In the genomic region with DNA sequence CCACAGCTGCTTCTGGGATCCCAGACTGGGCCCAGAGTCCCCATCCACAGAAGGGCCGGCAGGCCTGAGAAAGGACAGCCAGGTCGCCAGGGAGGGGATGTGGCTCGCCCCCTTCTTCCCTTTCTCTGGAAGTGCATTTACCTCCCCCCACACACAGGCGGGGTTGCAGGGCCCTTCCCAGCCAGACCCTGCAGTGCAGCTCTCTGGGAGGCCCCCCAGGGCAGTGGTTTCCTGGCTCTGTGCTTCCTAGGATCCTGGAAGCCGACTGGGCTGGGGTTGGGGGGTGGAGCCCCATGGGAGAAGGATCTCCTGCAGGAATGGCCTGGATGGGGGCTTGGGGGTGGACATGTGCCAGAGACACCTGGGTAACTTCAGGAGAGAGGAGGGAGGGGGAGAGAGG, we compare ENCODE assay signal across 14 cellular contexts. TPM values are rescaled to one million over a fixed set of nuclear protein-coding genes. Genes with fewer than 3 reads are reported as not detected.
DNase-seq lines count a peak whose midpoint lies in the region; ATAC-seq and TF ChIP-seq lines count a peak whose summit lies in the region.
"Had no signal": no experiment of that assay in that cellular context is flagged by ENCODE, and none has a peak within 500 bp of the region (broad histone marks: within the 10 kb centered on the region; RNA-seq: fewer than 3 reads in every experiment).

No MANE protein-coding gene starts in this region.

- H3K9ac ChIP-seq in colonic mucosa (ENCODE audit: low read depth in 2 of 2, low read length in 2 of 2) (peak overlapping the region in 1 of 2 donors; percentile 35), smooth muscle cell (ENCODE audit: low read depth) (no peak overlapping the region)
- H3K9ac ChIP-seq: BLaER1 treated with 17β-estradiol and CSF1 and Interleukin-3, amounts not matched to agents 10 nM and 100 nM had no signal

- H3K27me3 ChIP-seq in colonic mucosa: peaks cover 42% of the 10 kb centered on the region
- H3K27me3 ChIP-seq in smooth muscle cell (ENCODE audit: low read depth): no peaks in the 10 kb centered on the region
- H3K27me3 ChIP-seq in effector memory CD4-positive, alpha-beta T cell (replicated peaks; ENCODE audit: control insufficient read depth, insufficient read depth, low read length, poor library complexity, severe bottlenecking): peaks cover 29% of the 10 kb centered on the region

- TF ChIP-seq CTCF in colonic mucosa (IDR thresholded peaks at IDR 0.05) (no peak), smooth muscle cell (IDR thresholded peaks at IDR 0.05; ENCODE audit: borderline replicate concordance, insufficient read depth, poor library complexity, severe bottlenecking) (no peak), GM13976 (IDR thresholded peaks at IDR 0.05; ENCODE audit: borderline replicate concordance, control extremely low read depth, extremely low read depth, insufficient read depth, missing control alignments) (no peak)

- H3K4me2 ChIP-seq in smooth muscle cell: peak overlapping the region; percentile 90

- H3K9me3 ChIP-seq in colonic mucosa (no peaks in the 10 kb centered on the region), smooth muscle cell (replicated peaks; ENCODE audit: low read depth) (no peaks in the 10 kb centered on the region)
- no peaks in the 10 kb centered on the region for H3K9me3 ChIP-seq in effector memory CD4-positive, alpha-beta T cell (ENCODE audit: control insufficient read depth, low read length)
- H3K9me3 ChIP-seq: BLaER1 treated with 17β-estradiol and CSF1 and Interleukin-3, amounts not matched to agents 10 nM and 100 nM had no signal

- peaks cover 32% of the 10 kb centered on the region for H3F3A ChIP-seq in smooth muscle cell (ENCODE audit: low read depth)

- DNase-seq in HT1080 (ENCODE audit: low read depth): peak; percentile 23
- no peak for DNase-seq in colonic mucosa
- peak; percentile 57 for DNase-seq in islet precursor cell
- no peak for DNase-seq in smooth muscle cell (lab: John Stamatoyannopoulos, UW; ENCODE audit: unreplicated experiment)
- no peak for DNase-seq in effector memory CD4-positive, alpha-beta T cell
- no peak for DNase-seq in activated CD4-positive, alpha-beta T cell treated with anti-CD3 and anti-CD28 coated beads for 48 hours
- DNase-seq in GM13976 (ENCODE audit: low spot score): no peak
- DNase-seq: activated CD8-positive, alpha-beta memory T cell treated with anti-CD3 and anti-CD28 coated beads, Interleukin-2, amount 10 ng/mL, durations not matched to agents 7 days and 5 days; activated naive CD8-positive, alpha-beta T cell treated with anti-CD3 and anti-CD28 coated beads, Interleukin-2, amount 10 ng/mL, durations not matched to agents 7 days and 5 days; GF-D8; stimulated activated CD4-positive, alpha-beta T cell treated with anti-CD3 and anti-CD28 coated beads, Interleukin-4, amount 100 ng/mL, for 24 hours; stimulated activated naive CD4-positive, alpha-beta T cell had no signal

- 30% methylated on average over 5 of the region's 5 CpGs for WGBS in smooth muscle cell (ENCODE audit: low lambda C conversion rate)

- no peaks in the 10 kb centered on the region for H3K36me3 ChIP-seq in colonic mucosa
- H3K36me3 ChIP-seq in smooth muscle cell (ENCODE audit: low read depth): no peaks in the 10 kb centered on the region
- H3K36me3 ChIP-seq in effector memory CD4-positive, alpha-beta T cell (ENCODE audit: control insufficient read depth, insufficient read depth, low read length): no peaks in the 10 kb centered on the region
- H3K36me3 ChIP-seq: BLaER1 treated with 17β-estradiol and CSF1 and Interleukin-3, amounts not matched to agents 10 nM and 100 nM had no signal

- ATAC-seq in HG03565 (IDR thresholded peaks at IDR 0.05; ENCODE audit: unreplicated experiment): no peak
- ATAC-seq: activated CD8-positive, alpha-beta memory T cell treated with anti-CD3 and anti-CD28 coated beads, Interleukin-2, amount 10 ng/mL, durations not matched to agents 7 days and 5 days had no signal

- no peak overlapping the region for H3K4me3 ChIP-seq in colonic mucosa
- H3K4me3 ChIP-seq in smooth muscle cell: no peak overlapping the region
- no peak overlapping the region for H3K4me3 ChIP-seq in effector memory CD4-positive, alpha-beta T cell (ENCODE audit: insufficient read depth, low read depth, low read length, poor library complexity, severe bottlenecking)
- H3K4me3 ChIP-seq: BLaER1 treated with 17β-estradiol and CSF1 and Interleukin-3, amounts not matched to agents 10 nM and 100 nM had no signal

- no peak overlapping the region for H2AFZ ChIP-seq in smooth muscle cell (ENCODE audit: low read depth)

- H4K20me1 ChIP-seq in smooth muscle cell (ENCODE audit: low read depth): peaks cover 8% of the 10 kb centered on the region

- intact Hi-C loops in colonic mucosa (cut with DNase I): no loop called here

- peaks cover 9% of the 10 kb centered on the region for H3K79me2 ChIP-seq in smooth muscle cell (ENCODE audit: low read depth)

- H3K4me1 ChIP-seq in colonic mucosa (peaks cover 21% of the 10 kb centered on the region), smooth muscle cell (ENCODE audit: low read depth) (peaks cover 31% of the 10 kb centered on the region)
- peaks cover 43% of the 10 kb centered on the region for H3K4me1 ChIP-seq in effector memory CD4-positive, alpha-beta T cell (ENCODE audit: control insufficient read depth, insufficient read depth, low read length, poor library complexity, severe bottlenecking)

- H3K27ac ChIP-seq in colonic mucosa (peak overlapping the region; percentile 44), smooth muscle cell (ENCODE audit: low read depth) (peak overlapping the region; percentile 57)
- H3K27ac ChIP-seq in effector memory CD4-positive, alpha-beta T cell (ENCODE audit: insufficient read depth, low read length, poor library complexity, severe bottlenecking): no peak overlapping the region
- H3K27ac ChIP-seq: BLaER1 treated with 17β-estradiol and CSF1 and Interleukin-3, amounts not matched to agents 10 nM and 100 nM had no signal

- in situ Hi-C loops in GM13976 (cut with MboI; ENCODE audit: low sequenced_read_pairs, unreplicated experiment): no loop called here

RNA-seq across cellular contexts. Expression of gene COL6A1, which starts 4.2 kb away (rescaled TPM):
- 85.1 and 95.1 TPM in 2 replicates for total RNA-seq in HT1080 (2014; rRNA removed; shearing (Covaris generic))
- polyA plus RNA-seq in HT1080 (2015; cell fraction: cytosol; rRNA removed): 70.2 and 70.7 TPM in 2 replicates
- 338 and 369 TPM in 2 replicates for polyA plus RNA-seq in HT1080 (2015; cell fraction: nucleus; rRNA removed)
- total RNA-seq in colonic mucosa (100 to 1,000 TPM in 1 of 2 donors, 10 to 100 TPM in 1; 39.8 to 131 TPM), smooth muscle cell (1,267 and 1,292 TPM in 2 replicates)
- polyA plus RNA-seq in smooth muscle cell: 2,075 and 2,827 TPM in 2 replicates

Comparison
In these comparisons a context has a peak if more than half of its experiments do, and no peak if none do; other contexts are left out.
1. DNase-seq: peak in HT1080 (single experiment) and islet precursor cell (single experiment); none in colonic mucosa (single experiment), smooth muscle cell (single experiment), effector memory CD4-positive, alpha-beta T cell (0 of 3), activated CD4-positive, alpha-beta T cell treated with anti-CD3 and anti-CD28 coated beads for 48 hours (single experiment) and GM13976 (single experiment).